Comparison of ENCODE assay signal across 17 cellular contexts in genomic region chr2:239040152-239040761, GRCh38.
DNase-seq lines count a peak whose midpoint lies in the region; ATAC-seq and TF ChIP-seq lines count a peak whose summit lies in the region.
"Had no signal": no experiment of that assay in that cellular context is flagged by ENCODE, and none has a peak within 500 bp of the region (broad histone marks: within the 10 kb centered on the region; RNA-seq: fewer than 3 reads in every experiment).

No MANE protein-coding gene starts in this region.

- in situ Hi-C loops in SK-MEL-5 (cut with HindIII; ENCODE audit: low pct_unique_long_range_greater_than_20kb, low sequenced_read_pairs) = no loop called here

- no peaks in the 10 kb centered on the region for H3K36me3 ChIP-seq in lower lobe of right lung
- H3K36me3 ChIP-seq: HAP-1, neutrophil, stomach had no signal

- intact Hi-C loops in dorsolateral prefrontal cortex (cut with DNase I) (no loop called here), lower lobe of right lung (cut with DNase I) (no loop called here)

- no peaks in the 10 kb centered on the region for H3K9me3 ChIP-seq in lower lobe of right lung
- H3K9me3 ChIP-seq: HAP-1, neutrophil, psoas muscle, stomach had no signal

- DNase-seq in SK-MEL-5 (ENCODE audit: low read depth, low spot score) = peak; percentile 20
- peak in 9 of 10 donors; percentile 35 to 74 (median 63) for DNase-seq in dorsolateral prefrontal cortex
- peak; percentile 76 for DNase-seq in midbrain (lab: John Stamatoyannopoulos, UW)
- DNase-seq in substantia nigra (lab: John Stamatoyannopoulos, UW) = peak in 45 of 49 donors; percentile 22 to 82 (median 57)
- no peak for DNase-seq in lower lobe of right lung
- DNase-seq in stimulated activated CD4-positive, alpha-beta T cell treated with anti-CD3 and anti-CD28 coated beads, Interleukin-2, amount 100 ng/mL, for 48 hours = no peak
- no peak for DNase-seq in activated gamma-delta T cell (lab: John Stamatoyannopoulos, UW)
- DNase-seq: activated CD4-positive, alpha-beta T cell treated with anti-CD3 and anti-CD28 coated beads, Interleukin-2, amount 50 U/mL, for 4 hours; CD4-positive, CD25-positive, alpha-beta regulatory T cell; NCI-H2171; NCI-H524 treated with DMSO at 0.1 percent for 48 hours; psoas muscle; stomach had no signal

- H3K4me1 ChIP-seq in lower lobe of right lung = no peaks in the 10 kb centered on the region
- H3K4me1 ChIP-seq: HAP-1 had no signal

- no peaks in the 10 kb centered on the region for H3K27me3 ChIP-seq in dorsolateral prefrontal cortex
- H3K27me3 ChIP-seq in lower lobe of right lung (ENCODE audit: low read depth) = no peaks in the 10 kb centered on the region
- H3K27me3 ChIP-seq: neutrophil had no signal

- no peak for ATAC-seq in lower lobe of right lung
- ATAC-seq: activated naive CD4-positive, alpha-beta T cell treated with anti-CD3 and anti-CD28 coated beads, Interleukin-2, amount 50 U/mL, for 72 hours had no signal

- peak in 11 of 56 donors; percentile 5 to 38 (median 14) for TF ChIP-seq CTCF in dorsolateral prefrontal cortex (IDR thresholded peaks at IDR 0.05 in 54 of 56, conservative IDR thresholded peaks at IDR 0.05 in 2 of 56; ENCODE audit: low read depth in 1 of 56, partially characterized antibody in 56 of 56)
- no peak for TF ChIP-seq CTCF in lower lobe of right lung (IDR thresholded peaks at IDR 0.05)

- H3K4me3 ChIP-seq in dorsolateral prefrontal cortex (peak overlapping the region in 1 of 59 donors; percentile 18), lower lobe of right lung (no peak overlapping the region)
- H3K4me3 ChIP-seq: HAP-1, psoas muscle, SK-N-MC, stomach had no signal

- H3K27ac ChIP-seq in dorsolateral prefrontal cortex (peak overlapping the region in 57 of 59 donors; percentile 24 to 93 (median 84)), substantia nigra (ENCODE audit: low read depth, low read length, poor library complexity, severe bottlenecking) (peak overlapping the region; percentile 86), lower lobe of right lung (no peak overlapping the region)
- H3K27ac ChIP-seq: neutrophil, psoas muscle, SK-N-MC, stomach had no signal

Comparison
In these comparisons a context has a peak if more than half of its experiments do, and no peak if none do; other contexts are left out.
1. DNase-seq: peak in SK-MEL-5 (single experiment), dorsolateral prefrontal cortex (9 of 10), midbrain (single experiment) and substantia nigra (45 of 49); none in lower lobe of right lung (single experiment), stimulated activated CD4-positive, alpha-beta T cell treated with anti-CD3 and anti-CD28 coated beads, Interleukin-2, amount 100 ng/mL, for 48 hours (0 of 2) and activated gamma-delta T cell (single experiment).